In the genomic region with DNA sequence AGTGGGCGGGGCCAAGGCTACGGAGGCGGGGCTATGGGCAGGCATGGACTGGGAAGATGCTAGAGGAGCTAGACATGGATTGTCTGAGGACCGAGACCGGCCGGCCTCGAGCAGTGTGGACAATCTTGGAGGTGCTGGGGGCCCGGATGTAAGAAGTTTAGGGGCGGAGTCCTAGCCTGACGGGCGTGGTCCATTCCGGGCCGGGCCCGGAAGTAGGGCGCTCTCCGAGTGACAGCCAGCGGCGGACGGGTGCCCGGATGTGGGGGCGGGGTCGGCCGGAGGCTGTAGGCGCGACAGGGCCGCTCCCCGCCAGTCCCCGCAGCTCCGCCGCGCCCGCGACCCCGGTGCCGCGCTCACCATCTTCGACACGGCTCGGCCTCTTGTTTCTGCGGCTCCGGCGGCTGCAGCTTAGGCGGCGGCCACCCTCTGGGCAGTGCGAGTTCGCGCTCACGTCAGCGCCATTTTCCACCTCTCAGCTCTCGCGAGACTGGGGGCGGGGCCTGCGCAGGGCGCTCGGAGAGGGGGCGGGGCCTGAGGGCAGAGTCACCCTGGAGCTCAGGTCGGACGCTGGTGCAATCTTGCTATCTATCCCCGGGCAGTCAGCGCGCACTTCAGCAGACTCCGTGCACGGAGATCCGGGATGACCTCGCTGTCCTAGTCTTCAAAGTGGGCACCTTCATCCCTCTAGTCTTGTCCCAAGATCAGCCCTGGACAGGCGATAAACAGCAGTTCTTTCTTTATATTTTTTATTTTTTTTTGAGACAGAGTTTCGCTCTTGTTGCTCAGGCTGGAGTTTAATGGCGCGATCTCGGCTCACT, we compare ENCODE assay signal across 8 cellular contexts. TPM values are rescaled to one million over a fixed set of nuclear protein-coding genes. Genes with fewer than 3 reads are reported as not detected.
A peak's percentile ranks its signal among the peaks of the same experiment; 100 is the strongest.
DNase-seq lines count a peak whose midpoint lies in the region; ATAC-seq and TF ChIP-seq lines count a peak whose summit lies in the region.

Gene ZNF414 (minus strand): TSS at position 481 of the 818 bp plus-strand sequence. CDS start 121 bp downstream, at position 360.

- DNase-seq in DMS153 treated with DMSO at 0.1 percent for 48 hours (lab: John Stamatoyannopoulos, UW; ENCODE audit: unreplicated experiment), result peak; percentile 79
- DNase-seq in Jurkat, Clone E6-1 (ENCODE audit: low read depth, low spot score), result peak; percentile 87
- peak; percentile 98 for DNase-seq in PC-3
- DNase-seq in activated T-cell treated with anti-CD3 and anti-CD28 coated beads for 4 hours, result peak; percentile 96
- DNase-seq in epithelial cell of esophagus (ENCODE audit: low read depth), result peak; percentile 94
- DNase-seq in stimulated activated CD8-positive, alpha-beta memory T cell treated with anti-CD3 and anti-CD28 coated beads, Interleukin-2, amount 100 ng/mL, for 48 hours (ENCODE audit: low read depth in 2 of 2), result peak; percentile 96 to 97

- ATAC-seq in GM21619 (IDR thresholded peaks at IDR 0.05; ENCODE audit: unreplicated experiment), result peak; percentile 85
- ATAC-seq in PC-3, result peak; percentile 95

- no peaks in the 10 kb centered on the region for H3K27me3 ChIP-seq in PC-3 (ENCODE audit: low read length)
- H3K27me3 ChIP-seq in mononuclear cell (ENCODE audit: insufficient read depth, low read length), result no peaks in the 10 kb centered on the region

- H3K9me2 ChIP-seq in PC-3 (replicated peaks; ENCODE audit: low read length), result no peaks in the 10 kb centered on the region

- peak within 1 kb of the TSS; percentile 91 for H3K27ac ChIP-seq in PC-3 (ENCODE audit: low read length)

- H3K36me3 ChIP-seq in PC-3 (ENCODE audit: low read depth, low read length), result no peaks in the 10 kb centered on the region

- peak within 1 kb of the TSS; percentile 78 for H3K4me2 ChIP-seq in PC-3 (ENCODE audit: low read length)

- no peaks in the 10 kb centered on the region for H3K9me3 ChIP-seq in PC-3 (ENCODE audit: low read length)
- H3K9me3 ChIP-seq in mononuclear cell (ENCODE audit: low read depth, low read length), result no peaks in the 10 kb centered on the region

- H2AFZ ChIP-seq in PC-3 (ENCODE audit: low read length), result peak within 1 kb of the TSS; percentile 85

- CTCF ChIA-PET in PC-3 (lab: Charles Lee), result interaction anchor here (0.5 to 1.5 kb wide), 10 partner anchors 9 to 101 kb away, joined by 3 to 9 read pairs (median 5); partner anchors contain the start of gene MARCHF2

- BruUV-seq in PC-3 (replicated peaks; lab: Mats Ljungman, UMichigan), result no TSS peak

- H3F3A ChIP-seq in PC-3 (ENCODE audit: low read length, unreplicated experiment), result no peaks in the 10 kb centered on the region

- TF ChIP-seq CTCF in PC-3 (conservative IDR thresholded peaks at IDR 0.05; ENCODE audit: low read depth, low read length) (no peak), epithelial cell of esophagus (IDR thresholded peaks at IDR 0.05; ENCODE audit: insufficient read depth, low read depth, low read length, missing control alignments) (no peak)

- H3K4me3 ChIP-seq in Jurkat, Clone E6-1 (ENCODE audit: low read length), result peak within 1 kb of the TSS; percentile 77
- peak within 1 kb of the TSS; percentile 78 for H3K4me3 ChIP-seq in PC-3 (ENCODE audit: low read length)
- H3K4me3 ChIP-seq in epithelial cell of esophagus (ENCODE audit: low read length), result peak within 1 kb of the TSS; percentile 61
- peak within 1 kb of the TSS; percentile 69 for H3K4me3 ChIP-seq in mononuclear cell (ENCODE audit: low read length)

- H3K4me1 ChIP-seq in PC-3 (ENCODE audit: insufficient read depth, low read length) (peaks cover 9% of the 10 kb centered on the region), mononuclear cell (ENCODE audit: insufficient read depth, low read length) (peaks cover 67% of the 10 kb centered on the region)

- POLR2A ChIA-PET in PC-3 (lab: Charles Lee; ENCODE audit: unreplicated experiment), result interaction anchor here (0.6 to 1.8 kb wide), 15 partner anchors 12 to 570 kb away, joined by 3 to 27 read pairs (median 4); partner anchors contain the start of genes HNRNPM and MARCHF2

- peak within 1 kb of the TSS; percentile 98 for H3K9ac ChIP-seq in PC-3 (ENCODE audit: low read length)

- H3K79me2 ChIP-seq in PC-3 (ENCODE audit: low read length), result no peaks in the 10 kb centered on the region

- intact Hi-C loops in PC-3 (cut with micrococcal nuclease), result loop anchor here (1.0 kb wide), 1 partner anchor 11 kb away; no protein-coding TSS in a partner anchor

- H4K20me1 ChIP-seq in PC-3 (ENCODE audit: low read length), result no peaks in the 10 kb centered on the region

RNA-seq across cellular contexts. Expression of gene ZNF414, which starts in this region (rescaled TPM):
- 34.3 TPM for polyA plus RNA-seq in Jurkat, Clone E6-1 (2012; ENCODE audit: insufficient read depth, insufficient read length)
- total RNA-seq in PC-3 (2014; rRNA removed) (4.6 and 4.7 TPM in 2 replicates), mononuclear cell (5.6 TPM)

Comparison
In these comparisons a context has a peak if more than half of its experiments do, and no peak if none do; other contexts are left out.
1. Peak in every context shown above with its lines: DNase-seq, ATAC-seq, H3K4me3 ChIP-seq and H3K27ac ChIP-seq.